ENCODE assay signal across 39 cellular contexts in the genomic region with DNA sequence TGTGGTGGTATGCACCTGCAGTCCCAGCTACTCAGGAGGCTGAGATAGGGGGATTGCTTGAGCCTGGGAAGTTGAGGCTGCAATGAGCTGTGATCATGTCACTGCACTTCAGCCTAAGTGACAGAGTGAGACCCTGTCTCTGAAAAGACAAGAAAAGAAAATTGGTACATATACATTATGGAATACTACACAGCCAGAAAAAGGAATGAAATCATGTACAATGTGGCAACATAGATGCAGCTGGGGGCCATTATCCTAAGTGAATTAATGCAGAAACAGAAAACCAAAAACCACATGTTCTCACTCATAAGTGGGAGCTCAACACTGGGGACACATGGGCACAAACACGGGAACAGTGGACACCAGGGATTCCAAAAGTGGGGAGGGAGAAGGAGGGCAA. TPM values are rescaled to one million over a fixed set of nuclear protein-coding genes. Genes with fewer than 3 reads are reported as not detected.
"Had no signal": no experiment of that assay in that cellular context is flagged by ENCODE, and none has a peak within 500 bp of the region (broad histone marks: within the 10 kb centered on the region; RNA-seq: fewer than 3 reads in every experiment).

No MANE protein-coding gene starts in this region.

- DNase-seq: Karpas-422, Kasumi-1, MG63, MM.1S, MV-4-11, NCI-H1048, NCI-H1092, NCI-H1092 treated with DMSO at 0.1 percent for 48 hours, NCI-H1105, NCI-H1105 treated with DMSO at 0.1 percent for 48 hours, NCI-H1417, NCI-H1417 treated with DMSO at 0.1 percent for 48 hours, NCI-H1436, NCI-H1436 treated with DMSO at 0.1 percent for 48 hours, NCI-H146, NCI-H1694, NCI-H1694 treated with DMSO at 0.1 percent for 48 hours, NCI-H187, NCI-H187 treated with DMSO at 0.1 percent for 48 hours, NCI-H1930, NCI-H2029, NCI-H2029 treated with DMSO at 0.1 percent for 48 hours, NCI-H2081, NCI-H2081 treated with DMSO at 0.1 percent for 48 hours, NCI-H2107, NCI-H2171, NCI-H2171 treated with DMSO at 0.1 percent for 48 hours, NCI-H2227 treated with DMSO at 0.1 percent for 48 hours, NCI-H226, NCI-H345, NCI-H446, NCI-H446 treated with DMSO at 0.1 percent for 48 hours, NCI-H510A, NCI-H510A treated with DMSO at 0.1 percent for 48 hours, NCI-H524 had no signal

- H3K4me3 ChIP-seq: MG63 had no signal

- H3K36me3 ChIP-seq: MG63 had no signal

RNA-seq across cellular contexts. Expression of a gene that starts 7.1 kb away (rescaled TPM):
- total RNA-seq: LHCN-M2, M059J, MCF 10A, NCI-H460 had no signal

RNA-seq across cellular contexts. Expression of a gene that starts 23.0 kb away (rescaled TPM):
- total RNA-seq: LHCN-M2, M059J, MCF 10A had no signal

RNA-seq across cellular contexts. Expression of a gene that starts 34.6 kb away (rescaled TPM):
- total RNA-seq: LHCN-M2, M059J, MCF 10A, NCI-H460 had no signal

RNA-seq across cellular contexts. Expression of a gene that starts 52.3 kb away (rescaled TPM):
- total RNA-seq: LHCN-M2, M059J, MCF 10A, NCI-H460 had no signal
